ENCODE assay signal across 13 cellular contexts in the genomic region with DNA sequence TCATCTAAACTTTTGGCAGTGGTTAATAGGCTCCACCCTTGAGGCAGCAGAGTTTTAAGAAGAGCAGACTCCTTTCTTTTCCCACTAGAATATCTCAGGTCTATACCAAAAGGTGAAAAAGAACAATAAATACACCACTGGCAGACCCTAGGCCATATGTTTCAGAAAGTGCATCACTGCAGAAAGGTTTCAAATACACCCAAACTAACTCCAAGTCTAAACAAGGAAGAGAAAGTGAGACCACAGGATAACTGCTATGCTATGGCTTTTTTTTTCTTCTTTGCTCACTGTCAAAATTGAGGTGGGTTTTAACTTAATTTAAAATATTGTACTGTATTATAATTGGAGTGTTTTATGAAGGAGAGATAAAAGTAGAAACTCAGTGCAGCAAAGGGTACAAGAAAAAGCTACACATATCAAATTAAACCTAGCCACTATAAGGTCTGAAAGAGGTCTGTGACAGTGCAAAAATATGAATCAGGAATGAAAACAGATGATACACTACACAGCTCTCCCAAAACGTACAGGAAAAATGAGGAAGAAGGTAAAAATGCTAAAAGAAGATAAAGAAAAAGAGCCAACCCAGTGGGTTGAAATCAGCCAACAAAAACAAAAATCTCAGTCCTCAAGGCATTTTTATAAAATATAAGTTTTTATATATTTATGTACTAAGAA. TPM values are rescaled to one million over a fixed set of nuclear protein-coding genes. Genes with fewer than 3 reads are reported as not detected.
DNase-seq lines count a peak whose midpoint lies in the region; ATAC-seq and TF ChIP-seq lines count a peak whose summit lies in the region.
"Had no signal": no experiment of that assay in that cellular context is flagged by ENCODE, and none has a peak within 500 bp of the region (broad histone marks: within the 10 kb centered on the region; RNA-seq: fewer than 3 reads in every experiment).

No MANE protein-coding gene starts in this region.

- H3K4me3 Mint-ChIP-seq in activated CD4-positive, alpha-beta T cell treated with anti-CD3 and anti-CD28 coated beads for 36 hours, result peak overlapping the region; percentile 2
- no peak overlapping the region for H3K4me3 Mint-ChIP-seq in activated naive CD8-positive, alpha-beta T cell
- no peak overlapping the region for H3K4me3 Mint-ChIP-seq in nephron progenitor cell

- H3K27me3 Mint-ChIP-seq in activated CD4-positive, alpha-beta T cell treated with anti-CD3 and anti-CD28 coated beads for 36 hours, result no peaks in the 10 kb centered on the region
- H3K27me3 Mint-ChIP-seq in activated naive CD8-positive, alpha-beta T cell, result no peaks in the 10 kb centered on the region
- no peaks in the 10 kb centered on the region for H3K27me3 Mint-ChIP-seq in nephron progenitor cell (ENCODE audit: low read depth, poor library complexity)

- peaks cover 61% of the 10 kb centered on the region for H3K36me3 Mint-ChIP-seq in activated CD4-positive, alpha-beta T cell treated with anti-CD3 and anti-CD28 coated beads for 36 hours (ENCODE audit: low read depth)
- peaks cover 37% of the 10 kb centered on the region for H3K36me3 Mint-ChIP-seq in activated naive CD8-positive, alpha-beta T cell
- peaks cover 95% of the 10 kb centered on the region for H3K36me3 Mint-ChIP-seq in nephron progenitor cell (ENCODE audit: low read depth)

- peaks cover 44% of the 10 kb centered on the region for H3K4me1 Mint-ChIP-seq in activated CD4-positive, alpha-beta T cell treated with anti-CD3 and anti-CD28 coated beads for 36 hours
- peaks cover 43% of the 10 kb centered on the region for H3K4me1 Mint-ChIP-seq in activated naive CD8-positive, alpha-beta T cell (ENCODE audit: low read depth)
- no peaks in the 10 kb centered on the region for H3K4me1 Mint-ChIP-seq in nephron progenitor cell

- H3K9me3 Mint-ChIP-seq in activated CD4-positive, alpha-beta T cell treated with anti-CD3 and anti-CD28 coated beads for 36 hours (ENCODE audit: low read depth), result peaks cover 7% of the 10 kb centered on the region
- H3K9me3 Mint-ChIP-seq in activated naive CD8-positive, alpha-beta T cell (ENCODE audit: low read depth), result no peaks in the 10 kb centered on the region
- H3K9me3 Mint-ChIP-seq in nephron progenitor cell, result peaks cover 43% of the 10 kb centered on the region

- CTCF ChIA-PET in activated CD4-positive, alpha-beta T cell treated with anti-CD3 and anti-CD28 coated beads for 36 hours (lab: Charles Lee), result interaction anchor here (0.5 to 2.0 kb wide), 7 partner anchors 11 to 785 kb away, joined by 3 to 6 read pairs (median 3); no protein-coding TSS in a partner anchor

- POLR2A ChIA-PET in activated CD4-positive, alpha-beta T cell treated with anti-CD3 and anti-CD28 coated beads for 36 hours (lab: Charles Lee), result interaction anchor here (1.2 kb wide), 1 partner anchor 84 kb away, joined by 3 read pairs; a partner anchor contains a TSS

- intact Hi-C loops in activated CD4-positive, alpha-beta T cell treated with anti-CD3 and anti-CD28 coated beads for 36 hours (cut with DNase I, micrococcal nuclease), result loop anchor here (1.0 to 5.0 kb wide), 4 partner anchors 9 to 154 kb away; a partner anchor contains a TSS
- intact Hi-C loops in sciatic nerve (cut with DNase I), result no loop called here

- H3K27ac Mint-ChIP-seq in activated CD4-positive, alpha-beta T cell treated with anti-CD3 and anti-CD28 coated beads for 36 hours, result peak overlapping the region; percentile 65
- peak overlapping the region; percentile 79 for H3K27ac Mint-ChIP-seq in activated naive CD8-positive, alpha-beta T cell
- H3K27ac Mint-ChIP-seq in nephron progenitor cell, result peak overlapping the region; percentile 20

- no peak for TF ChIP-seq CTCF in nephron progenitor cell (IDR thresholded peaks at IDR 0.05)

- no peak for DNase-seq in activated CD4-positive, alpha-beta T cell treated with anti-CD3 and anti-CD28 coated beads for 36 hours
- DNase-seq in activated CD4-positive, alpha-beta T cell treated with anti-CD3 and anti-CD28 coated beads for 4 hours, result no peak
- DNase-seq in MV-4-11 (lab: John Stamatoyannopoulos, UW) (peak; percentile 51), nephron progenitor cell (no peak), sciatic nerve (ENCODE audit: low spot score) (no peak)
- DNase-seq in stimulated activated naive CD4-positive, alpha-beta T cell (lab: John Stamatoyannopoulos, UW), result no peak
- DNase-seq: ACHN, DMS79, midbrain, NCI-H1417 treated with DMSO at 0.1 percent for 48 hours, tibial artery had no signal

- no peak for ATAC-seq in activated CD4-positive, alpha-beta T cell treated with anti-CD3 and anti-CD28 coated beads for 36 hours
- no peak for ATAC-seq in sciatic nerve
- no peak for ATAC-seq in HG03469 (IDR thresholded peaks at IDR 0.05; ENCODE audit: unreplicated experiment)

RNA-seq across cellular contexts. Expression of a gene that starts 8.4 kb away (rescaled TPM):
- total RNA-seq in activated CD4-positive, alpha-beta T cell treated with anti-CD3 and anti-CD28 coated beads for 36 hours, result 10 to 100 TPM; 36.2 to 36.3 TPM
- 36.8 TPM for total RNA-seq in sciatic nerve

Comparison
In these comparisons a context has a peak if more than half of its experiments do, and no peak if none do; other contexts are left out.
1. H3K27ac Mint-ChIP-seq: peak in every context shown above with its lines; median percentile 79 in activated naive CD8-positive, alpha-beta T cell; 65 in activated CD4-positive, alpha-beta T cell treated with anti-CD3 and anti-CD28 coated beads for 36 hours; 20 in nephron progenitor cell.